Comparison of ENCODE assay signal across 8 cellular contexts in genomic region chr17:8189711-8190477, GRCh38. TPM values are rescaled to one million over a fixed set of nuclear protein-coding genes. Genes with fewer than 3 reads are reported as not detected.
DNase-seq lines count a peak whose midpoint lies in the region; ATAC-seq and TF ChIP-seq lines count a peak whose summit lies in the region.

Gene BORCS6 (minus strand): TSS chr17:8190180. CDS start chr17:8190140, 40 bp downstream.

- H3K27me3 Mint-ChIP-seq in WTC11 (ENCODE audit: low read depth): no peaks in the 10 kb centered on the region; the same call in 1 of the 2 replicates

- H3K4me3 Mint-ChIP-seq in WTC11: no peak within 1 kb of the TSS

- TF ChIP-seq CTCF in AG04450 (IDR thresholded peaks at IDR 0.05; ENCODE audit: low read depth, low read length) (peak; percentile 8; the same call in 1 of the 2 replicates), WTC11 (IDR thresholded peaks at IDR 0.05) (no peak)

- DNase-seq in AG04450 (ENCODE audit: low read depth, low spot score) (peak; percentile 97), NCI-H226 (peak; percentile 97), WTC11 (ENCODE audit: low spot score) (peak; percentile 95), caudate nucleus (lab: John Stamatoyannopoulos, UW) (peak; percentile 86 to 100 (median 98)), iris pigment epithelial cell (ENCODE audit: low read depth) (peak; percentile 99)
- peak; percentile 88 for DNase-seq in stimulated activated CD4-positive, alpha-beta T cell treated with anti-CD3 and anti-CD28 coated beads, Interleukin-12 subunit alpha, Interleukin-12 subunit beta, amount 100 ng/mL, for 4 hours

- POLR2A ChIA-PET in AG04450 (lab: Yijun Ruan, JAX): interaction anchor here (0.6 to 1.4 kb wide), 10 partner anchors 10 to 246 kb away, joined by 3 to 14 read pairs (median 6); partner anchors contain the start of genes AURKB and NDEL1
- POLR2A ChIA-PET in WTC11 (lab: Charles Lee): interaction anchor here (0.6 to 2.3 kb wide), 8 partner anchors 20 to 105 kb away, joined by 3 to 16 read pairs (median 4); partner anchors contain the start of genes AURKB, HES7 and SLC25A35

- CTCF ChIA-PET in AG04450 (lab: Charles Lee): interaction anchor here (0.6 to 1.3 kb wide), 3 partner anchors 28 to 70 kb away, joined by 3 to 4 read pairs (median 3); no protein-coding TSS in a partner anchor
- CTCF ChIA-PET in WTC11 (lab: Charles Lee): interaction anchor here (0.6 to 2.0 kb wide), 16 partner anchors 20 to 599 kb away, joined by 3 to 5 read pairs (median 3); partner anchors contain the start of genes AURKB, CTC1 and SLC25A35

- H3K27ac Mint-ChIP-seq in WTC11: peak within 1 kb of the TSS; percentile 78

- no peaks in the 10 kb centered on the region for H3K9me3 Mint-ChIP-seq in WTC11

- H3K27ac ChIP-seq in AG04450 (ENCODE audit: low read depth, low read length): peak within 1 kb of the TSS; percentile 90
- H3K27ac ChIP-seq in caudate nucleus (ENCODE audit: low read depth, low read length): peak within 1 kb of the TSS; percentile 99

- H3K4me3 ChIP-seq in AG04450 (ENCODE audit: low read depth, low read length): peak within 1 kb of the TSS; percentile 75

- H3K27me3 ChIP-seq in AG04450 (ENCODE audit: control insufficient read depth, insufficient read depth, low read length): no peaks in the 10 kb centered on the region

- H3K36me3 Mint-ChIP-seq in WTC11: no peaks in the 10 kb centered on the region

- ATAC-seq in GM18907 (IDR thresholded peaks at IDR 0.05; ENCODE audit: unreplicated experiment): peak; percentile 57
- peak; percentile 53 for ATAC-seq in HG03175 (IDR thresholded peaks at IDR 0.05; ENCODE audit: unreplicated experiment)
- peak; percentile 56 for ATAC-seq in WTC11

- peaks cover 7% of the 10 kb centered on the region for H3K4me1 Mint-ChIP-seq in WTC11

- H3K9me3 ChIP-seq in AG04450 (ENCODE audit: control insufficient read depth, insufficient read depth, low read length): no peaks in the 10 kb centered on the region; the same call in 1 of the 2 replicates

TF ChIP-seq in WTC11, 78 proteins besides CTCF, POLR2A, EP300 and RAD21 (continues in another document):
- TF ChIP-seq HMGXB4 (CRISPR knock-in tag; IDR thresholded peaks at IDR 0.05) (peak; percentile 79), ATF3 (CRISPR knock-in tag; conservative IDR thresholded peaks at IDR 0.05) (no peak), ZNF121 (CRISPR knock-in tag; IDR thresholded peaks at IDR 0.05) (no peak), FOXP4 (CRISPR knock-in tag; IDR thresholded peaks at IDR 0.05) (0 out of 2 replicates have a peak, but pooled peaks have one; percentile 18), NFYB (CRISPR knock-in tag; conservative IDR thresholded peaks at IDR 0.05; ENCODE audit: low read depth) (peak; percentile 74), NR1H2 (CRISPR knock-in tag; IDR thresholded peaks at IDR 0.05) (no peak), ATF2 (CRISPR knock-in tag; IDR thresholded peaks at IDR 0.05; ENCODE audit: borderline replicate concordance, low read depth) (no peak), USF1 (CRISPR knock-in tag; IDR thresholded peaks at IDR 0.05) (peak; percentile 81), MAX (CRISPR knock-in tag; IDR thresholded peaks at IDR 0.05) (no peak; the same call in 1 of the 2 replicates), E2F1 (CRISPR knock-in tag; IDR thresholded peaks at IDR 0.05) (no peak), RELA (CRISPR knock-in tag; IDR thresholded peaks at IDR 0.05; ENCODE audit: borderline replicate concordance) (0 out of 2 replicates have a peak, but pooled peaks have one; percentile 36), CREM (CRISPR knock-in tag; IDR thresholded peaks at IDR 0.05) (peak; percentile 63; the same call in 1 of the 2 replicates), USF2 (CRISPR knock-in tag; IDR thresholded peaks at IDR 0.05) (peak; percentile 87), FOXP1 (CRISPR knock-in tag; IDR thresholded peaks at IDR 0.05; ENCODE audit: borderline replicate concordance) (peak; percentile 77; the same call in 1 of the 2 replicates)

RNA-seq across cellular contexts. Expression of gene BORCS6, which starts in this region (rescaled TPM):
- polyA plus RNA-seq in AG04450 (2011; rRNA removed): 2.3 and 2.7 TPM in 2 replicates
- polyA minus RNA-seq in AG04450 (2011; rRNA and poly(A)+ RNA removed): 2.6 and 3.0 TPM in 2 replicates
- total RNA-seq in WTC11 (2021): 5.0 to 5.6 TPM (median 5.1 TPM) in 3 replicates

Comparison
In these comparisons a context has a peak if more than half of its experiments do, and no peak if none do; other contexts are left out.
1. Peak in every context shown above with its lines: DNase-seq, ATAC-seq, H3K4me3 ChIP-seq and H3K27ac ChIP-seq.